8 cellular contexts compared by ENCODE assay signal in the genomic region with DNA sequence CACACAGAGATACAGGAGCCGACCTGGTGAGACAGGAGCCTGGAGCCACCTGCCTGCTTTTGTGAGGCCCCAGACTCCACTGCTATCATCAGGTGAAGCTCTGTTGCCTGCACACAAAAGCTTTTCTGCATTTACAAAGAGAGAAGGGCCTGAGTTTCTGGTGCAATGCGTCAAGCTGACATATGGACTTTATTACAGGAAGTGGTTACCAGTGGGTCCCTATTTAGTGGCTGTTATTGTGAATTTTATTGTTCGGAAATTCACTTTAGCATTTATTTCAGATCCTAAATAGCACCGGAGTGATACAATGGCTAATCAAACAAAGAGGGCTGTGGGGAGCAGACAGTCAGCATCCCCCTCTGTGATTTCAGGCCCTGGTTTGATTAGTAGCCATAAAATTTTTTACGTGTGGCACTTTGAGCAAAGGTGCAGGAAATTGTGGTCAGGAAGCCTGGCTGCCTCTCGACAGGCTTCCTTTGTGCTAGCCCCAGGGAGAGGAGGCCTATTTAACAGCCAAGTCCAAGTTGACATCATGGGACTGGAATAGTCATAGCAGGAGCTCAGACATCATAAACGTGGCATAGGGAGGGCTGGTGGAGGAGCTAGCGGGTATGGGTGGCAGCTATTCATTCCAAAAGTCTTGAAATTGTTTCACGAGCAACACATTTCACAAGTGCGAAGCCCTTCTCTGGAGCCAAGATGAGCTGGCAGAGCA. TPM values are rescaled to one million over a fixed set of nuclear protein-coding genes. Genes with fewer than 3 reads are reported as not detected.
DNase-seq lines count a peak whose midpoint lies in the region; ATAC-seq and TF ChIP-seq lines count a peak whose summit lies in the region.

No MANE protein-coding gene starts in this region.

- DNase-seq in stimulated activated CD4-positive, alpha-beta T cell treated with anti-CD3 and anti-CD28 coated beads, Interleukin-12 subunit alpha, Interleukin-12 subunit beta, amount 100 ng/mL, for 48 hours (ENCODE audit: low read depth in 2 of 3, low spot score in 1 of 3): peak; percentile 31 to 41 (median 34)
- DNase-seq in stimulated activated CD4-positive, alpha-beta T cell treated with anti-CD3 and anti-CD28 coated beads, Interleukin-4, amount 100 ng/mL, for 4 hours: no peak
- peak; percentile 84 to 88 for DNase-seq in NOMO-1 (lab: John Stamatoyannopoulos, UW; ENCODE audit: unreplicated experiment in 2 of 2)
- peak; percentile 37 for DNase-seq in activated naive CD8-positive, alpha-beta T cell treated with anti-CD3 and anti-CD28 coated beads, Interleukin-2, amount 10 ng/mL, durations not matched to agents 7 days and 5 days
- no peak for DNase-seq in globus pallidus (ENCODE audit: low spot score)
- DNase-seq in WERI-Rb-1: no peak

- peak overlapping the region; percentile 67 for H3K4me3 Mint-ChIP-seq in activated naive CD8-positive, alpha-beta T cell treated with anti-CD3 and anti-CD28 coated beads, Interleukin-2, amount 10 ng/mL, durations not matched to agents 7 days and 5 days

- POLR2A ChIA-PET in activated naive CD8-positive, alpha-beta T cell treated with anti-CD3 and anti-CD28 coated beads, Interleukin-2, amount 10 ng/mL, durations not matched to agents 7 days and 5 days (lab: Charles Lee): no interaction called here

- H3K9me3 ChIP-seq in mesodermal cell (ENCODE audit: control insufficient read depth, low read length) (peaks cover 11% of the 10 kb centered on the region), WERI-Rb-1 (ENCODE audit: severe bottlenecking) (no peaks in the 10 kb centered on the region)

- H3K36me3 Mint-ChIP-seq in activated naive CD8-positive, alpha-beta T cell treated with anti-CD3 and anti-CD28 coated beads, Interleukin-2, amount 10 ng/mL, durations not matched to agents 7 days and 5 days: no peaks in the 10 kb centered on the region

- H3K27ac Mint-ChIP-seq in activated naive CD8-positive, alpha-beta T cell treated with anti-CD3 and anti-CD28 coated beads, Interleukin-2, amount 10 ng/mL, durations not matched to agents 7 days and 5 days: peak overlapping the region; percentile 80

- peaks cover 22% of the 10 kb centered on the region for H3K4me1 Mint-ChIP-seq in activated naive CD8-positive, alpha-beta T cell treated with anti-CD3 and anti-CD28 coated beads, Interleukin-2, amount 10 ng/mL, durations not matched to agents 7 days and 5 days

- H3K27ac ChIP-seq in mesodermal cell (ENCODE audit: low read depth, low read length, severe bottlenecking) (peak overlapping the region; percentile 11), WERI-Rb-1 (no peak overlapping the region)

- no peaks in the 10 kb centered on the region for H3K27me3 Mint-ChIP-seq in activated naive CD8-positive, alpha-beta T cell treated with anti-CD3 and anti-CD28 coated beads, Interleukin-2, amount 10 ng/mL, durations not matched to agents 7 days and 5 days

- H3K27me3 ChIP-seq in WERI-Rb-1 (ENCODE audit: insufficient read depth, low read depth, severe bottlenecking): no peaks in the 10 kb centered on the region

- H3K4me3 ChIP-seq in mesodermal cell (ENCODE audit: extremely low read depth, insufficient read depth, low read length, poor library complexity, severe bottlenecking): no peak overlapping the region
- H3K4me3 ChIP-seq in WERI-Rb-1 (ENCODE audit: low read depth, low read length): no peak overlapping the region

- TF ChIP-seq CTCF in WERI-Rb-1 (IDR thresholded peaks at IDR 0.05; ENCODE audit: low read depth, low read length): no peak

- H3K36me3 ChIP-seq in mesodermal cell (ENCODE audit: control insufficient read depth, insufficient read depth, low read length) (peaks cover 94% of the 10 kb centered on the region), WERI-Rb-1 (no peaks in the 10 kb centered on the region)

- H3K4me1 ChIP-seq in mesodermal cell (ENCODE audit: control insufficient read depth, insufficient read depth, low read length, poor library complexity, severe bottlenecking): peaks cover 29% of the 10 kb centered on the region

- ATAC-seq in HG03103 (IDR thresholded peaks at IDR 0.05; ENCODE audit: low read depth, unreplicated experiment): peak; percentile 66
- ATAC-seq in activated naive CD8-positive, alpha-beta T cell treated with anti-CD3 and anti-CD28 coated beads, Interleukin-2, amount 10 ng/mL, durations not matched to agents 7 days and 5 days (ENCODE audit: low read depth): peak; percentile 82

- H3K9me3 Mint-ChIP-seq in activated naive CD8-positive, alpha-beta T cell treated with anti-CD3 and anti-CD28 coated beads, Interleukin-2, amount 10 ng/mL, durations not matched to agents 7 days and 5 days: no peaks in the 10 kb centered on the region

- 89 to 90% methylated on average over 7 to 8 of the region's 10 CpGs for WGBS in mesodermal cell (ENCODE audit: insufficient coverage in 2 of 2), 2 experiments

RNA-seq across cellular contexts. Expression of a gene that starts 8.4 kb away (rescaled TPM):
- 10 to 100 TPM in 1 of 2 experiments, 1 to 10 TPM in 1; 9.3 to 14.6 TPM for total RNA-seq in activated naive CD8-positive, alpha-beta T cell treated with anti-CD3 and anti-CD28 coated beads, Interleukin-2, amount 10 ng/mL, durations not matched to agents 7 days and 5 days
- 718 TPM for polyA plus RNA-seq in mesodermal cell (2013, experiment 1 of 2)
- polyA plus RNA-seq in mesodermal cell (2013, experiment 2 of 2): 804 TPM

Comparison
In these comparisons a context has a peak if more than half of its experiments do, and no peak if none do; other contexts are left out.
1. DNase-seq: peak in stimulated activated CD4-positive, alpha-beta T cell treated with anti-CD3 and anti-CD28 coated beads, Interleukin-12 subunit alpha, Interleukin-12 subunit beta, amount 100 ng/mL, for 48 hours (3 of 3), NOMO-1 (2 of 2) and activated naive CD8-positive, alpha-beta T cell treated with anti-CD3 and anti-CD28 coated beads, Interleukin-2, amount 10 ng/mL, durations not matched to agents 7 days and 5 days (single experiment); none in stimulated activated CD4-positive, alpha-beta T cell treated with anti-CD3 and anti-CD28 coated beads, Interleukin-4, amount 100 ng/mL, for 4 hours (0 of 2), globus pallidus (single experiment) and WERI-Rb-1 (single experiment).